ENCODE assay signal across 1 cellular context in genomic region chr17:79931517-79932309, GRCh38.
TF ChIP-seq lines count a peak whose summit lies in the region.

No MANE protein-coding gene starts in this region.

TF ChIP-seq in HepG2, 621 proteins besides CTCF, POLR2A, EP300 and RAD21 (continued from another document and continues in another):
- TF ChIP-seq ZNF646 (CRISPR knock-in tag; IDR thresholded peaks at IDR 0.05) (no peak), KLF9 (CRISPR knock-in tag; IDR thresholded peaks at IDR 0.05; ENCODE audit: low read depth) (no peak), ZNF276 (CRISPR knock-in tag; IDR thresholded peaks at IDR 0.05; ENCODE audit: low read depth) (no peak), BCLAF1 (IDR thresholded peaks at IDR 0.05) (no peak), ZBTB43 (CRISPR knock-in tag; conservative IDR thresholded peaks at IDR 0.05) (no peak), ELF4 (CRISPR knock-in tag; IDR thresholded peaks at IDR 0.05; ENCODE audit: borderline replicate concordance) (no peak), IRF9 (CRISPR knock-in tag; IDR thresholded peaks at IDR 0.05; ENCODE audit: borderline replicate concordance) (no peak), KLF6 (CRISPR knock-in tag; IDR thresholded peaks at IDR 0.05) (no peak), POLR2G (IDR thresholded peaks at IDR 0.05; ENCODE audit: low read depth, low read length) (peak; percentile 49; the same call in 1 of the 2 replicates), ZUFSP (CRISPR knock-in tag; IDR thresholded peaks at IDR 0.05; ENCODE audit: borderline replicate concordance) (no peak), E2F1 (CRISPR knock-in tag; IDR thresholded peaks at IDR 0.05) (no peak), MZF1 (CRISPR knock-in tag; IDR thresholded peaks at IDR 0.05; ENCODE audit: borderline replicate concordance) (no peak), MYNN (CRISPR knock-in tag; IDR thresholded peaks at IDR 0.05; ENCODE audit: low read depth) (no peak), ZNF644 (CRISPR knock-in tag; IDR thresholded peaks at IDR 0.05; ENCODE audit: low read depth) (peak; percentile 44; the same call in 1 of the 2 replicates), AHR (CRISPR knock-in tag; IDR thresholded peaks at IDR 0.05) (no peak), MED1 (CRISPR knock-in tag; IDR thresholded peaks at IDR 0.05) (peak; percentile 81), ZNF556 (CRISPR knock-in tag; IDR thresholded peaks at IDR 0.05; ENCODE audit: borderline replicate concordance) (0 out of 2 replicates have a peak, but pooled peaks have one; percentile 18), NKX3-1 (CRISPR knock-in tag; IDR thresholded peaks at IDR 0.05) (no peak; the same call in 1 of the 2 replicates), GPBP1L1 (CRISPR knock-in tag; IDR thresholded peaks at IDR 0.05) (no peak), ZBTB7A (CRISPR knock-in tag; IDR thresholded peaks at IDR 0.05) (no peak), POLR2AphosphoS5 (IDR thresholded peaks at IDR 0.05; ENCODE audit: low read depth, low read length) (no peak; the same call in 1 of the 2 replicates), SMAD1 (CRISPR knock-in tag; IDR thresholded peaks at IDR 0.05; ENCODE audit: borderline replicate concordance, low read depth) (no peak; the same call in 1 of the 2 replicates), ZNF501 (CRISPR knock-in tag; IDR thresholded peaks at IDR 0.05) (peak; percentile 75), ZNF780A (CRISPR knock-in tag; IDR thresholded peaks at IDR 0.05) (no peak), MXD3 (CRISPR knock-in tag; IDR thresholded peaks at IDR 0.05) (no peak; the same call in 1 of the 2 replicates), ZNF260 (CRISPR knock-in tag; IDR thresholded peaks at IDR 0.05; ENCODE audit: borderline replicate concordance, low read depth) (no peak), RFX5 (IDR thresholded peaks at IDR 0.05; ENCODE audit: low read depth, low read length) (no peak), ZBTB42 (CRISPR knock-in tag; IDR thresholded peaks at IDR 0.05) (no peak), MAX (IDR thresholded peaks at IDR 0.05) (peak; percentile 17; the same call in 1 of the 2 replicates), TEAD3 (CRISPR knock-in tag; optimal IDR thresholded peaks at IDR 0.05; ENCODE audit: borderline replicate concordance) (peak; percentile 52), ZNF598 (CRISPR knock-in tag; IDR thresholded peaks at IDR 0.05; ENCODE audit: borderline replicate concordance) (no peak), MNT (IDR thresholded peaks at IDR 0.05) (no peak), ELK4 (CRISPR knock-in tag; IDR thresholded peaks at IDR 0.05; ENCODE audit: borderline replicate concordance) (no peak)
